In the genomic region with DNA sequence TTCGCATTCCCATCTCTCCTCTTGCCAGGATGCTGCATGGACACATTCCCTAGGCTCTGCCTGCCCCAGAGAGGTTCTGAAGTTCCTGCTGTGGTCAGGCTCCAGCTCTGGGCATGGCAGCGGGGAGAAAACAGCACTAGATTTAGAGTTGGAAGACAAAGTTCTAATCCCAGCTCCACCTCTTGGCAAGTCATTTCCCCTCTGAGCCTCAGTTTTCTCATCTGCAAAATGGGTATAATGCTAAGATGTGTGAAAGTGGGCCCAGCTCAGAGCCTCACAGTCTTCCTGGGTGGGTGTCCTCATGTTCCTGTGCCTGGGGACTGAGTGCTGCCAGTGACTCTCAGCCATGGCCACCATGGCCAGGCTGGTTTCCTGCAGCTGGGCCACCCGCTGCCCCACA, we compare ENCODE assay signal across 7 cellular contexts.
"Had no signal": no experiment of that assay in that cellular context is flagged by ENCODE, and none has a peak within 500 bp of the region (broad histone marks: within the 10 kb centered on the region; RNA-seq: fewer than 3 reads in every experiment).

No MANE protein-coding gene starts in this region.

- H3K36me3 ChIP-seq: HAP-1 had no signal

- H3K4me3 ChIP-seq: GM23338, HAP-1 had no signal

- H3K4me3 Mint-ChIP-seq: GM23338, HFFc6 had no signal

- DNase-seq: H7, HFFc6, IMR-90, KBM-7 had no signal

- H3K27ac ChIP-seq: HL-60 had no signal

- H3K27ac Mint-ChIP-seq: HFFc6 had no signal

- H3K4me1 ChIP-seq: HAP-1 had no signal

- H3K9me3 ChIP-seq: HAP-1 had no signal

- H2AFZ ChIP-seq: GM23338 had no signal

- H3K9me3 Mint-ChIP-seq: GM23338, HFFc6 had no signal

- H3K4me2 ChIP-seq: GM23338 had no signal
